8 cellular contexts compared by ENCODE assay signal in genomic region chr2:110770696-110771425, GRCh38. TPM values are rescaled to one million over a fixed set of nuclear protein-coding genes. Genes with fewer than 3 reads are reported as not detected.
DNase-seq lines count a peak whose midpoint lies in the region; ATAC-seq and TF ChIP-seq lines count a peak whose summit lies in the region.
"Had no signal": no experiment of that assay in that cellular context is flagged by ENCODE, and none has a peak within 500 bp of the region (broad histone marks: within the 10 kb centered on the region; RNA-seq: fewer than 3 reads in every experiment).

No MANE protein-coding gene starts in this region.

- in situ Hi-C loops in IMR-90 (cut with MboI; ENCODE audit: low sequenced_read_pairs): no loop called here

- H3K9ac ChIP-seq in IMR-90 (ENCODE audit: low read depth, low read length): no peak overlapping the region

- H3K27ac ChIP-seq in IMR-90 (ENCODE audit: insufficient read depth, low read length): no peak overlapping the region

- no peak overlapping the region for H4K5ac ChIP-seq in IMR-90 (ENCODE audit: low read depth, low read length)

- intact Hi-C loops in IMR-90 (cut with micrococcal nuclease): no loop called here

- H3K23ac ChIP-seq in IMR-90 (ENCODE audit: low read depth, low read length): no peak overlapping the region

- POLR2A ChIA-PET in IMR-90 (lab: Charles Lee; ENCODE audit: unreplicated experiment): no interaction called here

- TF ChIP-seq POLR2A in IMR-90 (IDR thresholded peaks at IDR 0.05; ENCODE audit: low read depth, low read length): no peak

- no peak overlapping the region for H3K18ac ChIP-seq in IMR-90 (ENCODE audit: low read depth, low read length)

- no peak overlapping the region for H2BK5ac ChIP-seq in IMR-90 (ENCODE audit: low read depth, low read length, poor library complexity, severe bottlenecking)

- H2BK120ac ChIP-seq in IMR-90 (ENCODE audit: low read depth, low read length): no peak overlapping the region

- WGBS in IMR-90 (ENCODE audit: extremely low coverage in 2 of 2, insufficient read length in 1 of 2), 2 experiments: 0% methylated on average over 5 of the region's 15 CpGs; no CpG with 5 or more reads in 1 of the 2 experiments

- ATAC-seq in IMR-90 (ENCODE audit: low read depth) (peak; percentile 32; the same call in 1 of the 2 replicates), GM18520 (IDR thresholded peaks at IDR 0.05; ENCODE audit: unreplicated experiment) (no peak), HG02840 (IDR thresholded peaks at IDR 0.05; ENCODE audit: low FRiP score, unreplicated experiment) (no peak)

- TF ChIP-seq CTCF in IMR-90 (conservative IDR thresholded peaks at IDR 0.05; ENCODE audit: low read depth, low read length): no peak

- H4K8ac ChIP-seq in IMR-90 (ENCODE audit: low read depth in 2 of 2, low read length in 2 of 2): no peak overlapping the region

- H3K14ac ChIP-seq in IMR-90 (replicated peaks; ENCODE audit: low read depth, low read length): no peak overlapping the region

- H3K56ac ChIP-seq in IMR-90 (ENCODE audit: extremely low read depth, insufficient read depth, low read length): no peak overlapping the region

- H3K4me1 ChIP-seq in IMR-90 (ENCODE audit: control insufficient read depth, insufficient read depth, low read length): 0 out of 2 replicates have a peak, but pooled peaks cover 1% of the 10 kb centered on the region

- no peak overlapping the region for H2BK20ac ChIP-seq in IMR-90 (ENCODE audit: low read depth, low read length)

- H2AK9ac ChIP-seq in IMR-90 (replicated peaks; ENCODE audit: low read depth, low read length, poor library complexity): no peak overlapping the region

- dilution Hi-C loops in IMR-90 (cut with HindIII; ENCODE audit: low sequenced_read_pairs, unreplicated experiment): no loop called here

- no peaks in the 10 kb centered on the region; the same call in 1 of the 2 replicates for H4K20me1 ChIP-seq in IMR-90 (ENCODE audit: insufficient read depth, low read length)

- no peak overlapping the region for H3K4me3 ChIP-seq in IMR-90 (ENCODE audit: insufficient read depth, low read depth, low read length)
- H3K4me3 ChIP-seq: lung had no signal

- no TSS peak for BruUV-seq in IMR-90 (replicated peaks; lab: Mats Ljungman, UMichigan)

- H3K9me3 ChIP-seq in IMR-90 (ENCODE audit: control insufficient read depth, insufficient read depth, low read length): no peaks in the 10 kb centered on the region

- no peaks in the 10 kb centered on the region for H3K9me1 ChIP-seq in IMR-90 (ENCODE audit: insufficient read depth, low read length)

- no peak overlapping the region for H2AFZ ChIP-seq in IMR-90 (replicated peaks; ENCODE audit: low read length, poor library complexity)

- H3K27me3 ChIP-seq in IMR-90 (ENCODE audit: control insufficient read depth, insufficient read depth, low read length): peaks cover 38% of the 10 kb centered on the region

- peak; percentile 27 for DNase-seq in IMR-90
- peak; percentile 4 to 25 for DNase-seq in NOMO-1 (lab: John Stamatoyannopoulos, UW; ENCODE audit: unreplicated experiment in 2 of 2)
- DNase-seq in fibroblast of the conjunctiva (ENCODE audit: low read depth): peak; percentile 32
- DNase-seq in stromal cell of bone marrow (ENCODE audit: low read depth): peak; percentile 48
- no peak for DNase-seq in inferior parietal cortex (ENCODE audit: extremely low spot score)

- peak overlapping the region; percentile 46; the same call in 1 of the 2 replicates for H3K4me2 ChIP-seq in IMR-90 (ENCODE audit: low read depth, low read length)

- H3K4ac ChIP-seq in IMR-90 (ENCODE audit: low read depth, low read length): no peak overlapping the region

- no peak overlapping the region for H4K91ac ChIP-seq in IMR-90 (ENCODE audit: insufficient read depth, low read depth, low read length)

- H2BK15ac ChIP-seq in IMR-90 (ENCODE audit: low read depth, low read length): no peak overlapping the region

- H3K79me1 ChIP-seq in IMR-90 (ENCODE audit: low read depth in 1 of 2, low read length in 2 of 2): no peaks in the 10 kb centered on the region

- TF ChIP-seq RAD21 in IMR-90 (IDR thresholded peaks at IDR 0.05; ENCODE audit: low read length): no peak

- no peak overlapping the region for H2AK5ac ChIP-seq in IMR-90 (ENCODE audit: low read depth, low read length)

- CTCF ChIA-PET in IMR-90 (lab: Yijun Ruan, JAX): interaction anchor here (1.1 kb wide), 1 partner anchor 16 kb away, joined by 5 read pairs; no protein-coding TSS in a partner anchor

- no peaks in the 10 kb centered on the region for H3K36me3 ChIP-seq in IMR-90 (ENCODE audit: control insufficient read depth, insufficient read depth, low read length)

TF ChIP-seq in IMR-90, 13 proteins besides CTCF, POLR2A, EP300 and RAD21:
- TF ChIP-seq RFX5 (IDR thresholded peaks at IDR 0.05; ENCODE audit: low read depth, low read length) (no peak), RCOR1 (IDR thresholded peaks at IDR 0.05; ENCODE audit: insufficient replicate concordance, low read length) (no peak), MAZ (IDR thresholded peaks at IDR 0.05; ENCODE audit: borderline replicate concordance, low read depth, low read length) (no peak), MXI1 (IDR thresholded peaks at IDR 0.05; ENCODE audit: borderline replicate concordance, low read depth, low read length) (no peak)

RNA-seq across cellular contexts. Expression of gene ACOXL, which starts 38.5 kb away (rescaled TPM):
- not detected in 2 replicates for total RNA-seq in IMR-90 (2012; rRNA removed)
- not detected in 2 replicates for polyA plus RNA-seq in IMR-90 (2012; rRNA removed)
- polyA plus RNA-seq in IMR-90 (2012; cell fraction: cytosol; rRNA removed): 0.03 TPM in 1 of 2 replicates, not detected in the other
- not detected in 2 replicates for polyA plus RNA-seq in IMR-90 (2012; cell fraction: nucleus; rRNA removed; ENCODE audit: low replicate concordance)
